Comparison of ENCODE assay signal across 13 cellular contexts in genomic region chr6:87692097-87692496, GRCh38. TPM values are rescaled to one million over a fixed set of nuclear protein-coding genes. Genes with fewer than 3 reads are reported as not detected.
DNase-seq lines count a peak whose midpoint lies in the region; ATAC-seq and TF ChIP-seq lines count a peak whose summit lies in the region.
"Had no signal": no experiment of that assay in that cellular context is flagged by ENCODE, and none has a peak within 500 bp of the region (broad histone marks: within the 10 kb centered on the region; RNA-seq: fewer than 3 reads in every experiment).

No MANE protein-coding gene starts in this region.

- H3K4me1 Mint-ChIP-seq in activated T-helper 17 cell treated with anti-CD3 and anti-CD28 coated beads, Interleukin-2, amount 50 U/mL, for 72 hours, result peaks cover 18% of the 10 kb centered on the region
- H3K4me1 Mint-ChIP-seq in progenitor cell of endocrine pancreas (ENCODE audit: low read depth), result peaks cover 30% of the 10 kb centered on the region
- H3K4me1 Mint-ChIP-seq in activated T-helper 1 cell treated with anti-CD3 and anti-CD28 coated beads, Interleukin-12 subunit alpha, Interleukin-12 subunit beta, Interleukin-2, Interleukin-4 antibody, amounts not matched to agents 30 ng/mL and 10 ng/mL and 1 ng/mL, durations not matched to agents 14 hours and 24 hours and 36 hours (ENCODE audit: low read depth), result peaks cover 31% of the 10 kb centered on the region

- H3K4me3 ChIP-seq in BLaER1 treated with 17β-estradiol and CSF1 and Interleukin-3, amounts not matched to agents 10 nM and 100 nM, result no peak overlapping the region
- no peak overlapping the region for H3K4me3 ChIP-seq in GM12865 (ENCODE audit: low read depth, low read length)
- H3K4me3 ChIP-seq: SK-N-MC had no signal

- H3K4me1 ChIP-seq in BLaER1 treated with 17β-estradiol and CSF1 and Interleukin-3, amounts not matched to agents 10 nM and 100 nM, result peaks cover 6 to 97% (median 40%) of the 10 kb centered on the region in 10 experiments; a peak in 16 of 20 replicates

- intact Hi-C loops in activated T-helper 1 cell treated with anti-CD3 and anti-CD28 coated beads, Interleukin-12 subunit alpha, Interleukin-12 subunit beta, Interleukin-2, Interleukin-4 antibody, amounts not matched to agents 30 ng/mL and 10 ng/mL and 1 ng/mL, durations not matched to agents 14 hours and 24 hours and 36 hours (cut with micrococcal nuclease), result no loop called here

- no peaks in the 10 kb centered on the region for H3K27me3 Mint-ChIP-seq in activated T-helper 17 cell treated with anti-CD3 and anti-CD28 coated beads, Interleukin-2, amount 50 U/mL, for 72 hours
- H3K27me3 Mint-ChIP-seq in progenitor cell of endocrine pancreas, result no peaks in the 10 kb centered on the region
- H3K27me3 Mint-ChIP-seq in activated T-helper 1 cell treated with anti-CD3 and anti-CD28 coated beads, Interleukin-12 subunit alpha, Interleukin-12 subunit beta, Interleukin-2, Interleukin-4 antibody, amounts not matched to agents 30 ng/mL and 10 ng/mL and 1 ng/mL, durations not matched to agents 14 hours and 24 hours and 36 hours (ENCODE audit: insufficient read depth), result no peaks in the 10 kb centered on the region

- peak overlapping the region; percentile 59 for H3K4me3 Mint-ChIP-seq in activated T-helper 17 cell treated with anti-CD3 and anti-CD28 coated beads, Interleukin-2, amount 50 U/mL, for 72 hours
- no peak overlapping the region for H3K4me3 Mint-ChIP-seq in progenitor cell of endocrine pancreas (ENCODE audit: low read depth)
- H3K4me3 Mint-ChIP-seq in activated T-helper 1 cell treated with anti-CD3 and anti-CD28 coated beads, Interleukin-12 subunit alpha, Interleukin-12 subunit beta, Interleukin-2, Interleukin-4 antibody, amounts not matched to agents 30 ng/mL and 10 ng/mL and 1 ng/mL, durations not matched to agents 14 hours and 24 hours and 36 hours, result no peak overlapping the region

- peak overlapping the region in 2 of 11 experiments; percentile 53 to 60; a peak in 2 of 22 replicates for H3K9ac ChIP-seq in BLaER1 treated with 17β-estradiol and CSF1 and Interleukin-3, amounts not matched to agents 10 nM and 100 nM

- peaks cover 68% of the 10 kb centered on the region for H3K36me3 Mint-ChIP-seq in activated T-helper 17 cell treated with anti-CD3 and anti-CD28 coated beads, Interleukin-2, amount 50 U/mL, for 72 hours (ENCODE audit: low read depth)
- H3K36me3 Mint-ChIP-seq in progenitor cell of endocrine pancreas (ENCODE audit: insufficient read depth), result peaks cover 1% of the 10 kb centered on the region
- H3K36me3 Mint-ChIP-seq in activated T-helper 1 cell treated with anti-CD3 and anti-CD28 coated beads, Interleukin-12 subunit alpha, Interleukin-12 subunit beta, Interleukin-2, Interleukin-4 antibody, amounts not matched to agents 30 ng/mL and 10 ng/mL and 1 ng/mL, durations not matched to agents 14 hours and 24 hours and 36 hours (ENCODE audit: low read depth), result peaks cover 13% of the 10 kb centered on the region

- peaks cover 5 to 50% (median 10%) of the 10 kb centered on the region in 11 experiments; a peak in 14 of 22 replicates for H3K36me3 ChIP-seq in BLaER1 treated with 17β-estradiol and CSF1 and Interleukin-3, amounts not matched to agents 10 nM and 100 nM

- no peaks in the 10 kb centered on the region for H3K27me3 ChIP-seq in BLaER1 treated with 17β-estradiol and CSF1 and Interleukin-3, amounts not matched to agents 10 nM and 100 nM

- TF ChIP-seq CTCF in GM12865 (IDR thresholded peaks at IDR 0.05; ENCODE audit: insufficient read depth, low read depth, low read length, missing control alignments), result no peak
- TF ChIP-seq CTCF in progenitor cell of endocrine pancreas (IDR thresholded peaks at IDR 0.05; ENCODE audit: unreplicated experiment), result no peak

- peak overlapping the region; percentile 38 for H3K27ac Mint-ChIP-seq in activated T-helper 17 cell treated with anti-CD3 and anti-CD28 coated beads, Interleukin-2, amount 50 U/mL, for 72 hours
- H3K27ac Mint-ChIP-seq in progenitor cell of endocrine pancreas, result peak overlapping the region; percentile 56
- H3K27ac Mint-ChIP-seq in activated T-helper 1 cell treated with anti-CD3 and anti-CD28 coated beads, Interleukin-12 subunit alpha, Interleukin-12 subunit beta, Interleukin-2, Interleukin-4 antibody, amounts not matched to agents 30 ng/mL and 10 ng/mL and 1 ng/mL, durations not matched to agents 14 hours and 24 hours and 36 hours, result no peak overlapping the region

- H4K20me1 ChIP-seq in BLaER1 treated with 17β-estradiol and CSF1 and Interleukin-3, amounts not matched to agents 10 nM and 100 nM, result peaks cover 55 to 100% (median 95%) of the 10 kb centered on the region in 11 experiments; a peak in 21 of 22 replicates

- no peaks in the 10 kb centered on the region for H3K9me3 Mint-ChIP-seq in activated T-helper 17 cell treated with anti-CD3 and anti-CD28 coated beads, Interleukin-2, amount 50 U/mL, for 72 hours
- H3K9me3 Mint-ChIP-seq in progenitor cell of endocrine pancreas (ENCODE audit: low read depth), result no peaks in the 10 kb centered on the region
- H3K9me3 Mint-ChIP-seq in activated T-helper 1 cell treated with anti-CD3 and anti-CD28 coated beads, Interleukin-12 subunit alpha, Interleukin-12 subunit beta, Interleukin-2, Interleukin-4 antibody, amounts not matched to agents 30 ng/mL and 10 ng/mL and 1 ng/mL, durations not matched to agents 14 hours and 24 hours and 36 hours, result no peaks in the 10 kb centered on the region

- peak overlapping the region in 10 of 11 experiments; percentile 18 to 86 (median 38); a peak in 14 of 22 replicates for H3K4me2 ChIP-seq in BLaER1 treated with 17β-estradiol and CSF1 and Interleukin-3, amounts not matched to agents 10 nM and 100 nM

- peak; percentile 73 for ATAC-seq in activated T-helper 17 cell treated with anti-CD3 and anti-CD28 coated beads, Interleukin-2, amount 50 U/mL, for 72 hours (replicated peaks)
- ATAC-seq in HG03432 (IDR thresholded peaks at IDR 0.05; ENCODE audit: unreplicated experiment), result no peak

- H3K9me3 ChIP-seq in BLaER1 treated with 17β-estradiol and CSF1 and Interleukin-3, amounts not matched to agents 10 nM and 100 nM (replicated peaks in 1 of 11), result no peaks in the 10 kb centered on the region

- DNase-seq in GM12865 (ENCODE audit: low read depth) (peak; percentile 45), progenitor cell of endocrine pancreas (ENCODE audit: low spot score, unreplicated experiment) (no peak), OCI-M2 (lab: John Stamatoyannopoulos, UW; ENCODE audit: unreplicated experiment) (no peak)
- DNase-seq in activated T-helper 1 cell treated with anti-CD3 and anti-CD28 coated beads, Interleukin-12 subunit alpha, Interleukin-12 subunit beta, Interleukin-2, Interleukin-4 antibody, amounts not matched to agents 30 ng/mL and 10 ng/mL and 1 ng/mL, durations not matched to agents 14 hours and 24 hours and 36 hours (ENCODE audit: low spot score), result no peak
- DNase-seq: foreskin melanocyte, MM.1S, NCI-H187, NCI-H510A, substantia nigra had no signal

- H3K27ac ChIP-seq in BLaER1 treated with 17β-estradiol and CSF1 and Interleukin-3, amounts not matched to agents 10 nM and 100 nM, result peak overlapping the region in 7 of 11 experiments; percentile 13 to 60 (median 50); a peak in 9 of 22 replicates
- H3K27ac ChIP-seq: SK-N-MC had no signal

RNA-seq across cellular contexts. Expression of gene AKIRIN2, which starts 9.9 kb away (rescaled TPM):
- total RNA-seq in activated T-helper 17 cell treated with anti-CD3 and anti-CD28 coated beads, Interleukin-2, amount 50 U/mL, for 72 hours, result 10 to 100 TPM; 80.5 to 82.2 TPM
- total RNA-seq in progenitor cell of endocrine pancreas, result 77.8 and 86.3 TPM in 2 replicates
- total RNA-seq in activated T-helper 1 cell treated with anti-CD3 and anti-CD28 coated beads, Interleukin-12 subunit alpha, Interleukin-12 subunit beta, Interleukin-2, Interleukin-4 antibody, amounts not matched to agents 30 ng/mL and 10 ng/mL and 1 ng/mL, durations not matched to agents 14 hours and 24 hours and 36 hours, result 40.1 and 42.0 TPM in 2 replicates
